Comparison of ENCODE assay signal across 20 cellular contexts in the genomic region with DNA sequence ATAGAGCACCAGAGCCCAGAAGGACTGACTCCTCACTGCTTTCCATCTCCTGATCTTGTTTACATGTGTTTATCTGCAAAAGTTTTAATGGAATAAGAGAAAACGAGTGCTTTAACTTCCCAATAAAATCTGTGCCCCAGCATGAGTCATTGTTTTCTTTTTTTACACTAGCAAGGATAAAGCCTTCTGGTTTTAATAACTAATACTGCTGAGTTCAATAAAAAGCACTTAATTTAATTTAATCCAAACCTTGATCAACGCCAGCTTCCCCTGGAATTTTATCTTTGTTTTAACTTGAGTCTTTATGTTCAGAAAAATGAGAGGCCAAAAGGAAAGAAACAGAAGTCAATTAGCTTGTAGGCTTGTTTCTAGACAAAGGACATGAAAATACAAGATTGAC.
DNase-seq lines count a peak whose midpoint lies in the region; TF ChIP-seq lines count a peak whose summit lies in the region.
"Had no signal": no experiment of that assay in that cellular context is flagged by ENCODE, and none has a peak within 500 bp of the region (broad histone marks: within the 10 kb centered on the region; RNA-seq: fewer than 3 reads in every experiment).

No MANE protein-coding gene starts in this region.

- POLR2A ChIA-PET in SK-N-SH (lab: Yijun Ruan, JAX), result interaction anchor here (0.6 kb wide), 1 partner anchor 53 kb away, joined by 3 read pairs; no protein-coding TSS in a partner anchor

- no peaks in the 10 kb centered on the region for H3K27me3 ChIP-seq in SK-N-SH (ENCODE audit: insufficient read depth)
- H3K27me3 ChIP-seq in adrenal gland, result no peaks in the 10 kb centered on the region
- H3K27me3 ChIP-seq: BLaER1 treated with 17β-estradiol and CSF1 and Interleukin-3, amounts not matched to agents 10 nM and 100 nM had no signal

- DNase-seq in HFF-Myc (ENCODE audit: extremely low read depth, low read depth), result peak; percentile 63
- peak; percentile 41 for DNase-seq in SK-N-SH
- peak; percentile 69 for DNase-seq in fibroblast of villous mesenchyme (ENCODE audit: low read depth)
- peak; percentile 3 for DNase-seq in retina
- DNase-seq in stimulated activated CD4-positive, alpha-beta T cell treated with anti-CD3 and anti-CD28 coated beads, Interleukin-2, amount 100 ng/mL, for 24 hours, result no peak
- DNase-seq in activated gamma-delta T cell treated with Interleukin-2 at 50 U/mL for 16 hours, result no peak
- no peak for DNase-seq in adrenal gland
- no peak for DNase-seq in SHP77 (lab: John Stamatoyannopoulos, UW)
- DNase-seq: CD4-positive, alpha-beta T cell; DMS53; HCEC 1CT; MV-4-11; NCI-H1105 treated with DMSO at 0.1 percent for 48 hours; NCI-H146; NCI-H1930; NCI-H446; NCI-H524 treated with DMSO at 0.1 percent for 48 hours; NCI-H774 had no signal

- H3K9me3 ChIP-seq in SK-N-SH (no peaks in the 10 kb centered on the region; the same call in 1 of the 2 replicates), adrenal gland (replicated peaks in 1 of 3) (no peaks in the 10 kb centered on the region)

- intact Hi-C loops in adrenal gland (cut with DNase I), result no loop called here

- H3K9me2 ChIP-seq in SK-N-SH, result 0 out of 2 replicates have a peak, but pooled peaks cover 3% of the 10 kb centered on the region

- no peak for TF ChIP-seq POLR2A in adrenal gland (IDR thresholded peaks at IDR 0.05)

- peak; percentile 6 for TF ChIP-seq RAD21 in SK-N-SH (IDR thresholded peaks at IDR 0.05; ENCODE audit: low read length)

- H3K9ac ChIP-seq in SK-N-SH, result no peak overlapping the region
- H3K9ac ChIP-seq: BLaER1 treated with 17β-estradiol and CSF1 and Interleukin-3, amounts not matched to agents 10 nM and 100 nM had no signal

- H3K4me3 ChIP-seq in HFF-Myc (replicated peaks; ENCODE audit: low read depth, low read length) (no peak overlapping the region), SK-N-SH (ENCODE audit: low read depth in 2 of 2, low read length in 1 of 2) (no peak overlapping the region), fibroblast of villous mesenchyme (ENCODE audit: low read depth, low read length) (no peak overlapping the region), adrenal gland (no peak overlapping the region)
- H3K4me3 ChIP-seq: BLaER1 treated with 17β-estradiol and CSF1 and Interleukin-3, amounts not matched to agents 10 nM and 100 nM had no signal

- CTCF ChIA-PET in SK-N-SH (lab: Yijun Ruan, JAX), result interaction anchor here (0.8 kb wide), 1 partner anchor 145 kb away, joined by 4 read pairs; no protein-coding TSS in a partner anchor

- TF ChIP-seq EP300 in SK-N-SH (IDR thresholded peaks at IDR 0.05; ENCODE audit: borderline replicate concordance in 1 of 2, low read depth in 1 of 2, low read length in 1 of 2), result peak in 1 of 2 experiments; percentile 95; a peak in 2 of 4 replicates

- no peaks in the 10 kb centered on the region for H4K20me1 ChIP-seq in SK-N-SH (ENCODE audit: insufficient read depth)
- H4K20me1 ChIP-seq: BLaER1 treated with 17β-estradiol and CSF1 and Interleukin-3, amounts not matched to agents 10 nM and 100 nM had no signal

- H3K36me3 ChIP-seq in SK-N-SH (replicated peaks in 1 of 2; ENCODE audit: control insufficient read depth in 1 of 2, insufficient read depth in 2 of 2, low read length in 1 of 2) (no peaks in the 10 kb centered on the region), adrenal gland (replicated peaks in 1 of 2) (no peaks in the 10 kb centered on the region)
- H3K36me3 ChIP-seq: BLaER1 treated with 17β-estradiol and CSF1 and Interleukin-3, amounts not matched to agents 10 nM and 100 nM had no signal

- WGBS in SK-N-SH (ENCODE audit: low lambda C conversion rate), result 3% methylated on average over 2 of the region's 2 CpGs
- WGBS in adrenal gland, 4 donors, result 32 to 44% (median 38%) methylated on average over 2 of the region's 2 CpGs

- no peak overlapping the region for H3K4me2 ChIP-seq in SK-N-SH
- H3K4me2 ChIP-seq: BLaER1 treated with 17β-estradiol and CSF1 and Interleukin-3, amounts not matched to agents 10 nM and 100 nM had no signal

- TF ChIP-seq CTCF in HFF-Myc (IDR thresholded peaks at IDR 0.05; ENCODE audit: low read depth, low read length, missing control alignments) (no peak), SK-N-SH (IDR thresholded peaks at IDR 0.05) (no peak), fibroblast of villous mesenchyme (IDR thresholded peaks at IDR 0.05; ENCODE audit: insufficient read depth, low read depth, low read length) (no peak), adrenal gland (IDR thresholded peaks at IDR 0.05) (no peak)

- no peaks in the 10 kb centered on the region for H3F3A ChIP-seq in SK-N-SH (replicated peaks; ENCODE audit: insufficient read depth)

- H3K27ac ChIP-seq in SK-N-SH (ENCODE audit: low read depth in 2 of 2, low read length in 1 of 2) (peak overlapping the region in 1 of 2 experiments; percentile 99; a peak in 2 of 4 replicates), adrenal gland (no peak overlapping the region)
- H3K27ac ChIP-seq: BLaER1 treated with 17β-estradiol and CSF1 and Interleukin-3, amounts not matched to agents 10 nM and 100 nM; HL-60 had no signal

- peaks cover 0 to 22% of the 10 kb centered on the region in 2 experiments; a peak in 2 of 4 replicates for H3K4me1 ChIP-seq in SK-N-SH (ENCODE audit: control insufficient read depth in 1 of 2, insufficient read depth in 2 of 2, low read depth in 1 of 2, low read length in 1 of 2)
- H3K4me1 ChIP-seq in adrenal gland (replicated peaks in 1 of 2), result no peaks in the 10 kb centered on the region
- H3K4me1 ChIP-seq: BLaER1 treated with 17β-estradiol and CSF1 and Interleukin-3, amounts not matched to agents 10 nM and 100 nM had no signal

- no peak overlapping the region for H2AFZ ChIP-seq in SK-N-SH (ENCODE audit: low read depth)

- no peaks in the 10 kb centered on the region for H3K79me2 ChIP-seq in SK-N-SH (ENCODE audit: insufficient read depth)

TF ChIP-seq in SK-N-SH, 30 proteins besides CTCF, POLR2A, EP300 and RAD21:
- no peak for TF ChIP-seq PBX3 (IDR thresholded peaks at IDR 0.05)
- TF ChIP-seq ELF1 (IDR thresholded peaks at IDR 0.05), result no peak
- TF ChIP-seq POLR2AphosphoS5 (IDR thresholded peaks at IDR 0.05; ENCODE audit: low read depth, low read length), result 0 out of 2 replicates have a peak, but pooled peaks have one; percentile 28
- peak; percentile 77 for TF ChIP-seq GATA2 (CRISPR knock-in tag; IDR thresholded peaks at IDR 0.05)
- peak; percentile 96 for TF ChIP-seq RCOR1 (IDR thresholded peaks at IDR 0.05; ENCODE audit: low read length)
- TF ChIP-seq EZH2phosphoT487 (IDR thresholded peaks at IDR 0.05; ENCODE audit: borderline replicate concordance, low read depth), result no peak
- TF ChIP-seq GABPA (IDR thresholded peaks at IDR 0.05; ENCODE audit: low read depth), result no peak
- TF ChIP-seq FOSL2 (IDR thresholded peaks at IDR 0.05; ENCODE audit: borderline replicate concordance, low read depth), result no peak
- peak; percentile 65 for TF ChIP-seq CHD2 (IDR thresholded peaks at IDR 0.05; ENCODE audit: low read length, partially characterized antibody)
- peak; percentile 57; the same call in 1 of the 2 replicates for TF ChIP-seq TEAD4 (IDR thresholded peaks at IDR 0.05; ENCODE audit: borderline replicate concordance, insufficient read depth)
- TF ChIP-seq FOXJ3 (CRISPR knock-in tag; IDR thresholded peaks at IDR 0.05), result no peak
- TF ChIP-seq, protein P1, sequence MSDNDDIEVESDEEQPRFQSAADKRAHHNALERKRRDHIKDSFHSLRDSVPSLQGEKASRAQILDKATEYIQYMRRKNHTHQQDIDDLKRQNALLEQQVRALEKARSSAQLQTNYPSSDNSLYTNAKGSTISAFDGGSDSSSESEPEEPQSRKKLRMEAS (IDR thresholded peaks at IDR 0.05; ENCODE audit: low read depth), result no peak
- TF ChIP-seq TAF1 (IDR thresholded peaks at IDR 0.05; ENCODE audit: borderline replicate concordance, low read depth, low read length), result no peak
- peak; percentile 66 for TF ChIP-seq TCF12 (IDR thresholded peaks at IDR 0.05)

Comparison
In these comparisons a context has a peak if more than half of its experiments do, and no peak if none do; other contexts are left out.
1. DNase-seq: peak in HFF-Myc (single experiment), SK-N-SH (single experiment), fibroblast of villous mesenchyme (single experiment) and retina (single experiment); none in stimulated activated CD4-positive, alpha-beta T cell treated with anti-CD3 and anti-CD28 coated beads, Interleukin-2, amount 100 ng/mL, for 24 hours (0 of 2), activated gamma-delta T cell treated with Interleukin-2 at 50 U/mL for 16 hours (single experiment), adrenal gland (0 of 7) and SHP77 (0 of 2).